In genomic region chr1:223520200-223520599, GRCh38 we compare ENCODE assay signal across 3 cellular contexts.
"Had no signal": no experiment of that assay in that cellular context is flagged by ENCODE, and none has a peak within 500 bp of the region (broad histone marks: within the 10 kb centered on the region; RNA-seq: fewer than 3 reads in every experiment).

No MANE protein-coding gene starts in this region.

- H3K4me3 ChIP-seq: GM12878 had no signal

- DNase-seq: GDM1, GF-D8 had no signal
